12 cellular contexts compared by ENCODE assay signal in the genomic region with DNA sequence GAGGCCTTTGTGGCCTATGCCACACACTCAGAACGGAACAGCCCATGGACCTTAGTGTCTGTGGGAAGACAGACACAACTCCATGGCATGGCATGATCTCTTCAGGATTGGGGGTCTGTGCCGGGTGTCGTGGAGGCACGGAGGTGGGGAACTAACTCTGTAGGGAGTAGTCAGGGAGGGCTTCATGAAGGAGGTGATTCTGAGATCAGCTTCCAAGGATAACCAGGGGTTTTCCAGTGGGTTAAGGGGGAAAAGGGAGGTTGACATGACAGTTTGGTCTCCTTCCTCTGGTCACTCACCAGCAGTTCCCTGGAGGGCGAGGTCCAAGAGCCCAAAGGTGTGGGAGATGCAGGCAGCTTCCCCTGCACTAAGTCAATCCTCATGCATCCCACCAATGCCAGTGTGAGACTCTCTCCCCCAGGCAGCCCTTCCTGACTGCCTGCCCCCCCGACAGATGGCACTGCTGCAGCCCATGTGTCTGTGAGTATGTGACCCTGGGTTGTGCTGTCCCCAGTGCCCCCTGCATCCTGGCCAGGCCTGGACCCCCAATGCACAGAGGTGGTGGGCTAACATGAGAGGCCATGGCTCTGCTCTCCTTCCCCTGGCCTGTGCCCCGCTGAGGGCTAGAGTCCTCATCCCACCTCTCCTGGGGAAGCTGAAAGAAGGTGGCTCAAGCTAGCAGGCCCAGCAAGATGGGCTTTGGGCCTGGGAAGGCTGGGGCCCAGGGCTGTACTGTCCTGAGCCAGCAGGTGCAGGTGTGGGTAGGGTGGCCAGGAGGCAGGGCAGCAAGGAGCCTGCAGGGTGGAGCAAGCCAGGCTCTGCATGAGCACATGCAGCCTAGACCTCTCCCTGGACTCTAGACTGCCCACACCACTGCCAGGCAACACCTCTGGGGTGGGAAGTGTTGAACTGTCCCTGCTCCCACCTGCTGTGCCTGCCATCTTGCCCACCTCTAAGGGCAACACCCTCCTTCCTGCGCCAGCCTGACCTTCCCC. TPM values are rescaled to one million over a fixed set of nuclear protein-coding genes. Genes with fewer than 3 reads are reported as not detected.
DNase-seq lines count a peak whose midpoint lies in the region; ATAC-seq, FAIRE-seq and TF ChIP-seq lines count a peak whose summit lies in the region.
"Had no signal": no experiment of that assay in that cellular context is flagged by ENCODE, and none has a peak within 500 bp of the region (broad histone marks: within the 10 kb centered on the region; RNA-seq: fewer than 3 reads in every experiment).

No MANE protein-coding gene starts in this region.

- H4K20me1 ChIP-seq in astrocyte (ENCODE audit: insufficient read depth, low read length): no peaks in the 10 kb centered on the region

- intact Hi-C loops in lower lobe of right lung (cut with DNase I): no loop called here

- H3K4me3 Mint-ChIP-seq in astrocyte (ENCODE audit: unreplicated experiment): no peak overlapping the region

- no peaks in the 10 kb centered on the region for H3K36me3 ChIP-seq in astrocyte (ENCODE audit: insufficient read depth, low read length)
- H3K36me3 ChIP-seq in lower lobe of right lung: no peaks in the 10 kb centered on the region
- H3K36me3 ChIP-seq in upper lobe of left lung: no peaks in the 10 kb centered on the region
- H3K36me3 ChIP-seq: MG63 had no signal

- H3K9me3 Mint-ChIP-seq in astrocyte (ENCODE audit: unreplicated experiment): peaks cover 4% of the 10 kb centered on the region

- H3K27ac ChIP-seq in astrocyte (ENCODE audit: low read depth, low read length): no peak overlapping the region
- no peak overlapping the region for H3K27ac ChIP-seq in lower lobe of right lung
- H3K27ac ChIP-seq in upper lobe of left lung: no peak overlapping the region
- H3K27ac ChIP-seq: parathyroid adenoma had no signal

- no peak overlapping the region for H2AFZ ChIP-seq in astrocyte (ENCODE audit: low read depth, low read length)
- H2AFZ ChIP-seq: parathyroid adenoma had no signal

- H3K36me3 Mint-ChIP-seq in astrocyte (ENCODE audit: low read depth, unreplicated experiment): peaks cover 4% of the 10 kb centered on the region

- H3K4me1 ChIP-seq in astrocyte (ENCODE audit: insufficient read depth, low read length): no peaks in the 10 kb centered on the region
- H3K4me1 ChIP-seq in lower lobe of right lung: peaks cover 5% of the 10 kb centered on the region
- H3K4me1 ChIP-seq in upper lobe of left lung: peaks cover 10 to 19% (median 11%) of the 10 kb centered on the region in 4 donors
- H3K4me1 ChIP-seq: parathyroid adenoma had no signal

- H3K4me2 ChIP-seq in astrocyte (ENCODE audit: low read length): no peak overlapping the region

- TF ChIP-seq EP300 in upper lobe of left lung (IDR thresholded peaks at IDR 0.05): no peak

- H3K9ac ChIP-seq in astrocyte (ENCODE audit: low read length): no peak overlapping the region
- H3K9ac ChIP-seq: parathyroid adenoma had no signal

- H3K4me1 Mint-ChIP-seq in astrocyte (ENCODE audit: low read depth, unreplicated experiment): peaks cover 2% of the 10 kb centered on the region

- ATAC-seq in lower lobe of right lung (no peak), upper lobe of left lung (ENCODE audit: low FRiP score in 2 of 2) (no peak), HG02970 (IDR thresholded peaks at IDR 0.05; ENCODE audit: low FRiP score, unreplicated experiment) (no peak)

- TF ChIP-seq CTCF in astrocyte (IDR thresholded peaks at IDR 0.05; ENCODE audit: insufficient read depth, low read depth, low read length) (no peak), lower lobe of right lung (IDR thresholded peaks at IDR 0.05) (no peak), upper lobe of left lung (IDR thresholded peaks at IDR 0.05) (no peak)

- H3K4me3 ChIP-seq in astrocyte (ENCODE audit: insufficient read depth, low read depth, low read length) (no peak overlapping the region), lower lobe of right lung (no peak overlapping the region), upper lobe of left lung (no peak overlapping the region)
- H3K4me3 ChIP-seq: MG63 had no signal

- H3K9me3 ChIP-seq in astrocyte (ENCODE audit: insufficient read depth, low read depth, low read length) (no peaks in the 10 kb centered on the region), lower lobe of right lung (no peaks in the 10 kb centered on the region), upper lobe of left lung (no peaks in the 10 kb centered on the region)
- H3K9me3 ChIP-seq: MG63 had no signal

- peak overlapping the region; percentile 41 for H3K27ac Mint-ChIP-seq in astrocyte (ENCODE audit: unreplicated experiment)

- DNase-seq in activated gamma-delta T cell treated with Interleukin-2 at 50 U/mL for 16 hours (peak; percentile 2), activated gamma-delta T cell (lab: John Stamatoyannopoulos, UW) (no peak), astrocyte (ENCODE audit: low read depth) (no peak), lower lobe of right lung (peak; percentile 17), upper lobe of left lung (peak; percentile 18 to 48), NK-92 (lab: John Stamatoyannopoulos, UW; ENCODE audit: unreplicated experiment) (no peak)
- no peak for DNase-seq in stimulated activated CD4-positive, alpha-beta T cell treated with anti-CD3 and anti-CD28 coated beads, Interleukin-4, amount 100 ng/mL, for 24 hours
- DNase-seq: effector CD8-positive, alpha-beta T cell; EL; MG63 had no signal

- no peaks in the 10 kb centered on the region for H3K79me2 ChIP-seq in astrocyte (ENCODE audit: insufficient read depth, low read length)
- H3K79me2 ChIP-seq: parathyroid adenoma had no signal

- FAIRE-seq in astrocyte (lab: Jason Lieb, UNC): no peak

- no peak for TF ChIP-seq POLR2A in upper lobe of left lung (IDR thresholded peaks at IDR 0.05)

- H3K27me3 ChIP-seq in astrocyte (ENCODE audit: insufficient read depth, low read length) (peaks cover 39% of the 10 kb centered on the region), lower lobe of right lung (ENCODE audit: low read depth) (peaks cover 38% of the 10 kb centered on the region), upper lobe of left lung (peaks cover 0 to 22% (median 12%) of the 10 kb centered on the region in 4 donors)
- H3K27me3 ChIP-seq: MG63 had no signal

- H3K27me3 Mint-ChIP-seq in astrocyte (ENCODE audit: low read depth, unreplicated experiment): peaks cover 68% of the 10 kb centered on the region

- 92 to 93% methylated on average over 5 to 8 of the region's 8 CpGs for WGBS in upper lobe of left lung, 2 donors

RNA-seq across cellular contexts. Expression of a gene that starts 39.7 kb away (rescaled TPM):
- total RNA-seq in astrocyte (11.4 and 11.8 TPM in 2 replicates), lower lobe of right lung (2.7 TPM), upper lobe of left lung (1 to 10 TPM; 2.3 to 8.4 (median 4.9) TPM)

Comparison
In these comparisons a context has a peak if more than half of its experiments do, and no peak if none do; other contexts are left out.
1. DNase-seq: peak in activated gamma-delta T cell treated with Interleukin-2 at 50 U/mL for 16 hours (single experiment), lower lobe of right lung (single experiment) and upper lobe of left lung (2 of 2); none in activated gamma-delta T cell (single experiment), astrocyte (single experiment), NK-92 (single experiment) and stimulated activated CD4-positive, alpha-beta T cell treated with anti-CD3 and anti-CD28 coated beads, Interleukin-4, amount 100 ng/mL, for 24 hours (single experiment).